8 cellular contexts compared by ENCODE assay signal in genomic region chr1:64956733-64957441, GRCh38. TPM values are rescaled to one million over a fixed set of nuclear protein-coding genes. Genes with fewer than 3 reads are reported as not detected.
DNase-seq lines count a peak whose midpoint lies in the region; ATAC-seq, FAIRE-seq and TF ChIP-seq lines count a peak whose summit lies in the region.

No MANE protein-coding gene starts in this region.

- no peaks in the 10 kb centered on the region for H3K9me3 Mint-ChIP-seq in astrocyte (ENCODE audit: unreplicated experiment)

- H3K27ac ChIP-seq in astrocyte (ENCODE audit: low read depth, low read length) = no peak overlapping the region

- H3K4me1 ChIP-seq in astrocyte (ENCODE audit: insufficient read depth, low read length) = peaks cover 15% of the 10 kb centered on the region

- no peaks in the 10 kb centered on the region for H3K27me3 Mint-ChIP-seq in astrocyte (ENCODE audit: low read depth, unreplicated experiment)

- H3K4me1 Mint-ChIP-seq in astrocyte (ENCODE audit: low read depth, unreplicated experiment) = peaks cover 8% of the 10 kb centered on the region

- H2AFZ ChIP-seq in astrocyte (ENCODE audit: low read depth, low read length) = no peak overlapping the region

- DNase-seq in astrocyte (ENCODE audit: low read depth) = no peak
- DNase-seq in stimulated activated CD8-positive, alpha-beta memory T cell treated with anti-CD3 and anti-CD28 coated beads, Interleukin-4, amount 100 ng/mL, for 48 hours = peak; percentile 43
- DNase-seq in occipital lobe (lab: John Stamatoyannopoulos, UW) = no peak
- DNase-seq in NCI-H1048 (lab: John Stamatoyannopoulos, UW) = no peak
- no peak for DNase-seq in NCI-H1436 treated with DMSO at 0.1 percent for 48 hours (lab: John Stamatoyannopoulos, UW)

- no peak overlapping the region for H3K27ac Mint-ChIP-seq in astrocyte (ENCODE audit: unreplicated experiment)

- ATAC-seq in GM19468 (IDR thresholded peaks at IDR 0.05; ENCODE audit: extremely low read depth, unreplicated experiment) (peak; percentile 82), HG03442 (IDR thresholded peaks at IDR 0.05; ENCODE audit: unreplicated experiment) (peak; percentile 81)

- peaks cover 86% of the 10 kb centered on the region for H4K20me1 ChIP-seq in astrocyte (ENCODE audit: insufficient read depth, low read length)

- peak overlapping the region; percentile 31 for H3K4me2 ChIP-seq in astrocyte (ENCODE audit: low read length)

- peak overlapping the region; percentile 41; the same call in 1 of the 2 replicates for H3K4me3 ChIP-seq in GM08714 (ENCODE audit: low read length)
- H3K4me3 ChIP-seq in astrocyte (ENCODE audit: insufficient read depth, low read depth, low read length) = no peak overlapping the region

- H3K36me3 Mint-ChIP-seq in astrocyte (ENCODE audit: low read depth, unreplicated experiment) = no peaks in the 10 kb centered on the region

- no peak for FAIRE-seq in astrocyte (lab: Jason Lieb, UNC)

- H3K79me2 ChIP-seq in astrocyte (ENCODE audit: insufficient read depth, low read length) = peaks cover 97% of the 10 kb centered on the region

- H3K36me3 ChIP-seq in astrocyte (ENCODE audit: insufficient read depth, low read length) = no peaks in the 10 kb centered on the region

- no peak overlapping the region for H3K4me3 Mint-ChIP-seq in astrocyte (ENCODE audit: unreplicated experiment)

- TF ChIP-seq CTCF in astrocyte (IDR thresholded peaks at IDR 0.05; ENCODE audit: insufficient read depth, low read depth, low read length) = no peak

- no peak overlapping the region for H3K9ac ChIP-seq in astrocyte (ENCODE audit: low read length)

- H3K27me3 ChIP-seq in astrocyte (ENCODE audit: insufficient read depth, low read length) = no peaks in the 10 kb centered on the region

- no peaks in the 10 kb centered on the region for H3K9me3 ChIP-seq in astrocyte (ENCODE audit: insufficient read depth, low read depth, low read length)

RNA-seq across cellular contexts. Expression of gene JAK1, which starts 9.5 kb away (rescaled TPM):
- total RNA-seq in astrocyte (80.7 and 87.0 TPM in 2 replicates), occipital lobe (56.0 TPM)
